Comparison of ENCODE assay signal across 38 cellular contexts in the genomic region with DNA sequence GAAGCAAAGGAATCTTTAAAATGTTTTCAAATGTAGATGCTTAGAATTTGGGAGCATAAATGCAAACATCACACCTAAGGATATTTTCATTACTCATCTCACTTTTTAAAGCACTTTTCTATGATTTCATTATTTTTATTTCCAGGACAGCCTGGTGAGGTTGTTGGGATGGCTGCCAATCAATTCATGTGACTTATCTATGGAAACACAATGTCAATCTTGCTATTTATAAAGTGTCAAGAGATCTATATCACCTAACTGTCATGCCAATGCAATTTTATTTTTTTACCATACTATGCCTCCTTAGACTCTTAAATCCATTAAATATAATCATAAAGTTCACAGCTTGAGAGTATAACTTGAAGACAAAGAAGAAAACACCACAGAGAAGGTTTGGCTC.
"Had no signal": no experiment of that assay in that cellular context is flagged by ENCODE, and none has a peak within 500 bp of the region (broad histone marks: within the 10 kb centered on the region; RNA-seq: fewer than 3 reads in every experiment).

No MANE protein-coding gene starts in this region.

- H3K9me3 Mint-ChIP-seq: activated CD4-positive, alpha-beta T cell treated with anti-CD3 and anti-CD28 coated beads, Interleukin-2, amount 10 ng/mL, durations not matched to agents 7 days and 5 days; activated naive CD8-positive, alpha-beta T cell treated with anti-CD3 and anti-CD28 coated beads, Interleukin-2, amount 10 ng/mL, durations not matched to agents 7 days and 5 days; T-helper 1 cell treated with Interleukin-12 subunit alpha and Interleukin-12 subunit beta and Interleukin-4 antibody, amounts not matched to agents 30 μg/mL and 1 μg/mL, for 36 hours had no signal

- H3K27me3 Mint-ChIP-seq: activated CD4-positive, alpha-beta memory T cell treated with anti-CD3 and anti-CD28 coated beads, Interleukin-2, amount 10 ng/mL, durations not matched to agents 7 days and 5 days; activated CD4-positive, alpha-beta T cell treated with anti-CD3 and anti-CD28 coated beads for 36 hours; activated CD4-positive, alpha-beta T cell treated with anti-CD3 and anti-CD28 coated beads, Interleukin-2, amount 10 ng/mL, durations not matched to agents 7 days and 5 days; activated CD8-positive, alpha-beta memory T cell treated with anti-CD3 and anti-CD28 coated beads, Interleukin-2, amount 10 ng/mL, durations not matched to agents 7 days and 5 days; activated naive CD4-positive, alpha-beta T cell treated with anti-CD3 and anti-CD28 coated beads, Interleukin-2, amount 10 ng/mL, durations not matched to agents 7 days and 5 days; activated naive CD8-positive, alpha-beta T cell; activated naive CD8-positive, alpha-beta T cell treated with anti-CD3 and anti-CD28 coated beads, Interleukin-2, amount 10 ng/mL, durations not matched to agents 7 days and 5 days; activated naive CD8-positive, alpha-beta T cell treated with anti-CD3 and anti-CD28 coated beads, Interleukin-2, amount 50 U/mL, for 24 hours; activated T-cell treated with anti-CD3 and anti-CD28 coated beads, Interleukin-2, amount 50 U/mL, for 24 hours; central memory CD8-positive, alpha-beta T cell had no signal

- H3K9me3 ChIP-seq: ascending aorta had no signal

- H3K36me3 Mint-ChIP-seq: activated CD8-positive, alpha-beta memory T cell treated with anti-CD3 and anti-CD28 coated beads, Interleukin-2, amount 10 ng/mL, durations not matched to agents 7 days and 5 days; activated naive CD4-positive, alpha-beta T cell treated with anti-CD3 and anti-CD28 coated beads, Interleukin-2, amount 10 ng/mL, durations not matched to agents 7 days and 5 days; activated naive CD4-positive, alpha-beta T cell treated with anti-CD3 and anti-CD28 coated beads, Interleukin-2, amount 50 U/mL, for 24 hours; activated naive CD8-positive, alpha-beta T cell; activated naive CD8-positive, alpha-beta T cell treated with anti-CD3 and anti-CD28 coated beads, Interleukin-2, amount 10 ng/mL, durations not matched to agents 7 days and 5 days; brain; WTC11 had no signal

- H3K4me1 ChIP-seq: ascending aorta had no signal

- H3K27ac Mint-ChIP-seq: activated CD4-positive, alpha-beta memory T cell treated with anti-CD3 and anti-CD28 coated beads, Interleukin-2, amount 10 ng/mL, durations not matched to agents 7 days and 5 days; activated CD4-positive, alpha-beta T cell treated with anti-CD3 and anti-CD28 coated beads for 36 hours; activated CD4-positive, alpha-beta T cell treated with anti-CD3 and anti-CD28 coated beads, Interleukin-2, amount 10 ng/mL, durations not matched to agents 7 days and 5 days; activated CD8-positive, alpha-beta memory T cell treated with anti-CD3 and anti-CD28 coated beads, Interleukin-2, amount 10 ng/mL, durations not matched to agents 7 days and 5 days; activated CD8-positive, alpha-beta T cell treated with anti-CD3 and anti-CD28 coated beads, Interleukin-2, amount 10 ng/mL, durations not matched to agents 7 days and 5 days; activated naive CD4-positive, alpha-beta T cell treated with anti-CD3 and anti-CD28 coated beads, Interleukin-2, amount 10 ng/mL, durations not matched to agents 7 days and 5 days; activated naive CD4-positive, alpha-beta T cell treated with anti-CD3 and anti-CD28 coated beads, Interleukin-2, amount 50 U/mL, for 24 hours; activated naive CD8-positive, alpha-beta T cell; activated naive CD8-positive, alpha-beta T cell treated with anti-CD3 and anti-CD28 coated beads, Interleukin-2, amount 10 ng/mL, durations not matched to agents 7 days and 5 days; activated naive CD8-positive, alpha-beta T cell treated with anti-CD3 and anti-CD28 coated beads, Interleukin-2, amount 50 U/mL, for 24 hours; activated T-cell treated with anti-CD3 and anti-CD28 coated beads, Interleukin-2, amount 50 U/mL, for 24 hours; activated T-helper 2 cell treated with anti-CD3 and anti-CD28 coated beads, Interferon-gamma antibody, Interleukin-2, Interleukin-4, amounts not matched to agents 10 μg/mL and 5 μg/mL and 100 μg/mL, durations not matched to agents 14 hours and 24 hours and 36 hours; brain; T-helper 1 cell treated with Interleukin-12 subunit alpha and Interleukin-12 subunit beta and Interleukin-4 antibody, amounts not matched to agents 30 μg/mL and 1 μg/mL, for 36 hours; T-helper 2 cell treated with Interferon-gamma antibody and Interleukin-4, amounts not matched to agents 5 μg/mL and 100 μg/mL, for 36 hours; WTC11 had no signal

- FAIRE-seq: bronchial epithelial cell had no signal

- H3K27me3 ChIP-seq: ascending aorta, cardiac muscle cell had no signal

- H3K4me3 Mint-ChIP-seq: activated CD4-positive, alpha-beta memory T cell treated with anti-CD3 and anti-CD28 coated beads, Interleukin-2, amount 10 ng/mL, durations not matched to agents 7 days and 5 days; activated CD4-positive, alpha-beta T cell treated with anti-CD3 and anti-CD28 coated beads for 36 hours; activated CD4-positive, alpha-beta T cell treated with anti-CD3 and anti-CD28 coated beads, Interleukin-2, amount 10 ng/mL, durations not matched to agents 7 days and 5 days; activated CD8-positive, alpha-beta memory T cell treated with anti-CD3 and anti-CD28 coated beads, Interleukin-2, amount 10 ng/mL, durations not matched to agents 7 days and 5 days; activated CD8-positive, alpha-beta T cell treated with anti-CD3 and anti-CD28 coated beads, Interleukin-2, amount 10 ng/mL, durations not matched to agents 7 days and 5 days; activated naive CD4-positive, alpha-beta T cell treated with anti-CD3 and anti-CD28 coated beads, Interleukin-2, amount 10 ng/mL, durations not matched to agents 7 days and 5 days; activated naive CD4-positive, alpha-beta T cell treated with anti-CD3 and anti-CD28 coated beads, Interleukin-2, amount 50 U/mL, for 24 hours; activated naive CD8-positive, alpha-beta T cell; activated naive CD8-positive, alpha-beta T cell treated with anti-CD3 and anti-CD28 coated beads, Interleukin-2, amount 10 ng/mL, durations not matched to agents 7 days and 5 days; activated naive CD8-positive, alpha-beta T cell treated with anti-CD3 and anti-CD28 coated beads, Interleukin-2, amount 50 U/mL, for 24 hours; activated T-cell treated with anti-CD3 and anti-CD28 coated beads, Interleukin-2, amount 50 U/mL, for 24 hours; brain; central memory CD8-positive, alpha-beta T cell; T-helper 1 cell treated with Interleukin-12 subunit alpha and Interleukin-12 subunit beta and Interleukin-4 antibody, amounts not matched to agents 30 μg/mL and 1 μg/mL, for 36 hours; T-helper 2 cell treated with Interferon-gamma antibody and Interleukin-4, amounts not matched to agents 5 μg/mL and 100 μg/mL, for 36 hours; WTC11 had no signal

- H3K36me3 ChIP-seq: ascending aorta, cardiac muscle cell, WERI-Rb-1 had no signal

- H3K4me3 ChIP-seq: ascending aorta, cardiac muscle cell had no signal

- H3K4me1 Mint-ChIP-seq: activated CD4-positive, alpha-beta memory T cell treated with anti-CD3 and anti-CD28 coated beads, Interleukin-2, amount 10 ng/mL, durations not matched to agents 7 days and 5 days; activated CD4-positive, alpha-beta T cell treated with anti-CD3 and anti-CD28 coated beads for 36 hours; activated CD4-positive, alpha-beta T cell treated with anti-CD3 and anti-CD28 coated beads, Interleukin-2, amount 10 ng/mL, durations not matched to agents 7 days and 5 days; activated CD8-positive, alpha-beta memory T cell treated with anti-CD3 and anti-CD28 coated beads, Interleukin-2, amount 10 ng/mL, durations not matched to agents 7 days and 5 days; activated naive CD4-positive, alpha-beta T cell treated with anti-CD3 and anti-CD28 coated beads, Interleukin-2, amount 10 ng/mL, durations not matched to agents 7 days and 5 days; activated naive CD4-positive, alpha-beta T cell treated with anti-CD3 and anti-CD28 coated beads, Interleukin-2, amount 50 U/mL, for 24 hours; activated naive CD8-positive, alpha-beta T cell treated with anti-CD3 and anti-CD28 coated beads, Interleukin-2, amount 10 ng/mL, durations not matched to agents 7 days and 5 days; activated naive CD8-positive, alpha-beta T cell treated with anti-CD3 and anti-CD28 coated beads, Interleukin-2, amount 50 U/mL, for 24 hours; brain; central memory CD8-positive, alpha-beta T cell; WTC11 had no signal

- DNase-seq: activated CD4-positive, alpha-beta memory T cell treated with anti-CD3 and anti-CD28 coated beads, Interleukin-2, amount 10 ng/mL, durations not matched to agents 7 days and 5 days; activated CD4-positive, alpha-beta T cell treated with anti-CD3 and anti-CD28 coated beads for 1 hour; activated CD4-positive, alpha-beta T cell treated with anti-CD3 and anti-CD28 coated beads for 36 hours; activated CD4-positive, alpha-beta T cell treated with anti-CD3 and anti-CD28 coated beads for 48 hours; activated CD4-positive, alpha-beta T cell treated with anti-CD3 and anti-CD28 coated beads, Interleukin-2, amount 10 ng/mL, durations not matched to agents 7 days and 5 days; activated CD4-positive, alpha-beta T cell treated with anti-CD3 and anti-CD28 coated beads, Interleukin-2, amount 50 U/mL, for 48 hours; activated CD4-positive, CD25-positive, alpha-beta regulatory T cell; activated CD8-positive, alpha-beta memory T cell treated with anti-CD3 and anti-CD28 coated beads for 24 hours; activated CD8-positive, alpha-beta memory T cell treated with anti-CD3 and anti-CD28 coated beads, Interleukin-2, amount 10 ng/mL, durations not matched to agents 7 days and 5 days; activated CD8-positive, alpha-beta memory T cell treated with anti-CD3 and anti-CD28 coated beads, Interleukin-2, amount 50 U/mL, for 48 hours; activated CD8-positive, alpha-beta T cell treated with anti-CD3 and anti-CD28 coated beads, Interleukin-2, amount 10 ng/mL, durations not matched to agents 7 days and 5 days; activated effector memory CD4-positive, alpha-beta T cell treated with Interleukin-2 at 50 U/mL for 16 hours; activated gamma-delta T cell; activated naive CD4-positive, alpha-beta T cell treated with anti-CD3 and anti-CD28 coated beads, Interleukin-2, amount 10 ng/mL, durations not matched to agents 7 days and 5 days; activated naive CD4-positive, alpha-beta T cell treated with Interleukin-2 at 50 U/mL for 16 hours; activated naive CD8-positive, alpha-beta T cell treated with anti-CD3 and anti-CD28 coated beads, Interleukin-2, amount 10 ng/mL, durations not matched to agents 7 days and 5 days; activated naive CD8-positive, alpha-beta T cell treated with anti-CD3 and anti-CD28 coated beads, Interleukin-2, amount 50 U/mL, for 24 hours; activated T-cell treated with anti-CD3 and anti-CD28 coated beads, Interleukin-2, amount 50 U/mL, for 24 hours; activated T-cell treated with anti-CD3 and anti-CD28 coated beads, Interleukin-2, amount 50 U/mL, for 48 hours; amygdala; anterior cingulate cortex; caudate nucleus; cerebellar nuclear complex; T-helper 1 cell; T-helper 2 cell; T-helper 9 cell; WERI-Rb-1 had no signal

- H3K27ac ChIP-seq: ascending aorta, cardiac muscle cell, WERI-Rb-1 had no signal
